ENCODE assay signal across 23 cellular contexts in the genomic region with DNA sequence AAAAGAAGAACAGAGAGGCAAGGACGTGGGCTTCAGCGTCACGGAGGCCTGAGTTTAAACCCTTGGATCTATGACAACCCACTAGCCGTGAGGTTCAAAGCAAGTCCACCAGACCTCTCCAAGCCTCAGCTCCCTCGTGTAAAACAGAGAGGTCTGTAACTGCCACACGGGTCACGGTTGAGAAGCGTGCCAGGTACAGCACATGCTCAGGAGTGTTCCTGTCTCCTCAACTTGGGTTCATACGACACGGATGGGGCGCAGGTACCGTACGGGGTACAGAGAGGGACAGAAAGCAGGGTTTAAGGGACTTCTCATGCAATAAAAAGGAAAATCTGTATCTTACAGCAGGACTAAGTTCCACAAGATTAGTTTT.
A peak's percentile ranks its signal among the peaks of the same experiment; 100 is the strongest.
DNase-seq lines count a peak whose midpoint lies in the region; ATAC-seq and TF ChIP-seq lines count a peak whose summit lies in the region.
"Had no signal": no experiment of that assay in that cellular context is flagged by ENCODE, and none has a peak within 500 bp of the region (broad histone marks: within the 10 kb centered on the region; RNA-seq: fewer than 3 reads in every experiment).

No MANE protein-coding gene starts in this region.

- no peak overlapping the region for H3K4me3 Mint-ChIP-seq in osteocyte (ENCODE audit: unreplicated experiment)
- H3K4me3 Mint-ChIP-seq: activated CD8-positive, alpha-beta T cell treated with anti-CD3 and anti-CD28 coated beads for 36 hours; stimulated activated naive CD8-positive, alpha-beta T cell treated with anti-CD3 and anti-CD28 coated beads, Interleukin-15, Interleukin-2, amounts not matched to agents 100 ng/mL and 50 ng/mL, for 24 hours; T-helper 2 cell treated with Interferon-gamma antibody and Interleukin-4, amounts not matched to agents 5 μg/mL and 100 μg/mL, for 36 hours had no signal

- H3K36me3 Mint-ChIP-seq in osteocyte (ENCODE audit: unreplicated experiment), result peaks cover 3% of the 10 kb centered on the region

- no peaks in the 10 kb centered on the region for H3K27me3 ChIP-seq in breast epithelium
- H3K27me3 ChIP-seq in mammary epithelial cell (ENCODE audit: insufficient read depth, low read length), result no peaks in the 10 kb centered on the region
- no peaks in the 10 kb centered on the region for H3K27me3 ChIP-seq in esophagus muscularis mucosa
- no peaks in the 10 kb centered on the region for H3K27me3 ChIP-seq in tibial artery
- H3K27me3 ChIP-seq: heart left ventricle, left lung had no signal

- H3K4me1 ChIP-seq in breast epithelium, result peaks cover 0 to 3% of the 10 kb centered on the region in 2 donors
- peaks cover 12% of the 10 kb centered on the region for H3K4me1 ChIP-seq in mammary epithelial cell (ENCODE audit: insufficient read depth, low read length)
- peaks cover 14 to 60% (median 55%) of the 10 kb centered on the region in 4 donors for H3K4me1 ChIP-seq in esophagus muscularis mucosa
- H3K4me1 ChIP-seq in tibial artery, result peaks cover 0 to 41% (median 21%) of the 10 kb centered on the region in 4 donors

- H3K79me2 ChIP-seq in mammary epithelial cell (ENCODE audit: insufficient read depth, low read length), result peaks cover 89% of the 10 kb centered on the region

- dilution Hi-C loops in mammary epithelial cell (cut with HindIII; ENCODE audit: low sequenced_read_pairs), result no loop called here

- no peak for TF ChIP-seq CTCF in breast epithelium (IDR thresholded peaks at IDR 0.05)
- TF ChIP-seq CTCF in mammary epithelial cell (conservative IDR thresholded peaks at IDR 0.05 in 1 of 2, IDR thresholded peaks at IDR 0.05 in 1 of 2; ENCODE audit: extremely low read depth in 1 of 2, insufficient read depth in 1 of 2, low read depth in 1 of 2, low read length in 2 of 2), result no peak
- TF ChIP-seq CTCF in esophagus muscularis mucosa (IDR thresholded peaks at IDR 0.05), result no peak
- TF ChIP-seq CTCF in osteocyte (IDR thresholded peaks at IDR 0.05), result no peak
- TF ChIP-seq CTCF in tibial artery (IDR thresholded peaks at IDR 0.05), result no peak

- WGBS in mammary epithelial cell (ENCODE audit: low coverage, missing lambda C conversion rate), result 41% methylated on average over 13 of the region's 13 CpGs
- 51% methylated on average over 13 of the region's 13 CpGs for WGBS in esophagus muscularis mucosa

- no peaks in the 10 kb centered on the region for H4K20me1 ChIP-seq in mammary epithelial cell (ENCODE audit: insufficient read depth, low read length)

- H3K9me3 ChIP-seq in breast epithelium (no peaks in the 10 kb centered on the region), mammary epithelial cell (replicated peaks; ENCODE audit: insufficient read depth, low read length) (no peaks in the 10 kb centered on the region), esophagus muscularis mucosa (no peaks in the 10 kb centered on the region), tibial artery (no peaks in the 10 kb centered on the region)
- H3K9me3 ChIP-seq: heart left ventricle, left lung had no signal

- H3K4me3 ChIP-seq in breast epithelium, result no peak overlapping the region
- no peak overlapping the region for H3K4me3 ChIP-seq in mammary epithelial cell (replicated peaks in 1 of 3; ENCODE audit: insufficient read depth in 1 of 3, low read depth in 2 of 3, low read length in 3 of 3)
- no peak overlapping the region for H3K4me3 ChIP-seq in esophagus muscularis mucosa
- H3K4me3 ChIP-seq in tibial artery, result no peak overlapping the region
- H3K4me3 ChIP-seq: heart left ventricle, left lung had no signal

- H3K9ac ChIP-seq in mammary epithelial cell (ENCODE audit: insufficient read depth, low read length), result no peak overlapping the region

- BruUV-seq in mammary epithelial cell (replicated peaks; lab: Mats Ljungman, UMichigan), result no TSS peak

- H3K4me1 Mint-ChIP-seq in osteocyte (ENCODE audit: unreplicated experiment), result peaks cover 65% of the 10 kb centered on the region

- TF ChIP-seq EP300 in esophagus muscularis mucosa (IDR thresholded peaks at IDR 0.05), result no peak

- ATAC-seq in HG03039 (IDR thresholded peaks at IDR 0.05; ENCODE audit: unreplicated experiment) (no peak), GM19463 (IDR thresholded peaks at IDR 0.05; ENCODE audit: unreplicated experiment) (no peak), HG03378 (IDR thresholded peaks at IDR 0.05; ENCODE audit: unreplicated experiment) (no peak)
- ATAC-seq: activated CD8-positive, alpha-beta T cell treated with anti-CD3 and anti-CD28 coated beads for 36 hours; HCT116; heart left ventricle; left lung; SK-N-SH treated with all-trans-retinoic acid at 6 μM for 48 hours had no signal

- intact Hi-C loops in breast epithelium (cut with DNase I; ENCODE audit: low total_unique reads) (no loop called here), mammary epithelial cell (cut with micrococcal nuclease) (no loop called here), esophagus muscularis mucosa (cut with DNase I) (no loop called here), tibial artery (cut with DNase I; ENCODE audit: low total_unique reads) (no loop called here)

- H2AFZ ChIP-seq in mammary epithelial cell (ENCODE audit: low read depth, low read length), result no peak overlapping the region

- no peak overlapping the region for H3K4me2 ChIP-seq in mammary epithelial cell (ENCODE audit: insufficient read depth, low read depth, low read length)

- H3K36me3 ChIP-seq in breast epithelium, result no peaks in the 10 kb centered on the region
- H3K36me3 ChIP-seq in mammary epithelial cell (ENCODE audit: insufficient read depth, low read length), result no peaks in the 10 kb centered on the region
- H3K36me3 ChIP-seq in esophagus muscularis mucosa, result no peaks in the 10 kb centered on the region
- no peaks in the 10 kb centered on the region for H3K36me3 ChIP-seq in tibial artery
- H3K36me3 ChIP-seq: heart left ventricle, left lung had no signal

- H3K27ac ChIP-seq in breast epithelium (peak overlapping the region; percentile 14 to 53), mammary epithelial cell (ENCODE audit: insufficient read depth, low read depth, low read length) (no peak overlapping the region), esophagus muscularis mucosa (replicated peaks in 1 of 4) (peak overlapping the region; percentile 80 to 87 (median 84)), tibial artery (peak overlapping the region; percentile 74 to 81)
- H3K27ac ChIP-seq: 22Rv1, left lung had no signal

- peak overlapping the region; percentile 89 for H3K27ac Mint-ChIP-seq in osteocyte (ENCODE audit: unreplicated experiment)
- H3K27ac Mint-ChIP-seq: activated CD8-positive, alpha-beta T cell treated with anti-CD3 and anti-CD28 coated beads for 36 hours; stimulated activated naive CD8-positive, alpha-beta T cell treated with anti-CD3 and anti-CD28 coated beads, Interleukin-15, Interleukin-2, amounts not matched to agents 100 ng/mL and 50 ng/mL, for 24 hours; T-helper 2 cell treated with Interferon-gamma antibody and Interleukin-4, amounts not matched to agents 5 μg/mL and 100 μg/mL, for 36 hours had no signal

- CTCF ChIA-PET in mammary epithelial cell (lab: Charles Lee; ENCODE audit: low non-redundant PET), result no interaction called here

- in situ Hi-C loops in mammary epithelial cell (cut with MboI; ENCODE audit: low sequenced_read_pairs in 2 of 2), result no loop called here

- TF ChIP-seq POLR2A in breast epithelium (IDR thresholded peaks at IDR 0.05), result no peak
- TF ChIP-seq POLR2A in esophagus muscularis mucosa (IDR thresholded peaks at IDR 0.05; ENCODE audit: low read depth), result no peak

- DNase-seq in breast epithelium (ENCODE audit: low spot score in 2 of 2) (no peak), mammary epithelial cell (no peak), esophagus muscularis mucosa (ENCODE audit: extremely low spot score) (no peak), osteocyte (ENCODE audit: extremely low spot score, unreplicated experiment) (no peak), tibial artery (no peak)
- DNase-seq: activated CD8-positive, alpha-beta T cell treated with anti-CD3 and anti-CD28 coated beads for 36 hours; activated naive CD4-positive, alpha-beta T cell; amygdala; cerebellar nuclear complex; effector memory CD4-positive, alpha-beta T cell; heart left ventricle; left lung; NCI-H1105 treated with DMSO at 0.1 percent for 48 hours; NCI-H510A; stimulated activated CD4-positive, alpha-beta T cell treated with anti-CD3 and anti-CD28 coated beads, Interleukin-2, amount 100 ng/mL, for 48 hours had no signal

- H3K27me3 Mint-ChIP-seq in osteocyte (ENCODE audit: unreplicated experiment), result no peaks in the 10 kb centered on the region

- no peaks in the 10 kb centered on the region for H3K9me3 Mint-ChIP-seq in osteocyte (ENCODE audit: unreplicated experiment)
- H3K9me3 Mint-ChIP-seq: activated CD8-positive, alpha-beta T cell treated with anti-CD3 and anti-CD28 coated beads for 36 hours; stimulated activated naive CD8-positive, alpha-beta T cell treated with anti-CD3 and anti-CD28 coated beads, Interleukin-15, Interleukin-2, amounts not matched to agents 100 ng/mL and 50 ng/mL, for 24 hours; T-helper 2 cell treated with Interferon-gamma antibody and Interleukin-4, amounts not matched to agents 5 μg/mL and 100 μg/mL, for 36 hours had no signal
